25 cellular contexts compared by ENCODE assay signal in the genomic region with DNA sequence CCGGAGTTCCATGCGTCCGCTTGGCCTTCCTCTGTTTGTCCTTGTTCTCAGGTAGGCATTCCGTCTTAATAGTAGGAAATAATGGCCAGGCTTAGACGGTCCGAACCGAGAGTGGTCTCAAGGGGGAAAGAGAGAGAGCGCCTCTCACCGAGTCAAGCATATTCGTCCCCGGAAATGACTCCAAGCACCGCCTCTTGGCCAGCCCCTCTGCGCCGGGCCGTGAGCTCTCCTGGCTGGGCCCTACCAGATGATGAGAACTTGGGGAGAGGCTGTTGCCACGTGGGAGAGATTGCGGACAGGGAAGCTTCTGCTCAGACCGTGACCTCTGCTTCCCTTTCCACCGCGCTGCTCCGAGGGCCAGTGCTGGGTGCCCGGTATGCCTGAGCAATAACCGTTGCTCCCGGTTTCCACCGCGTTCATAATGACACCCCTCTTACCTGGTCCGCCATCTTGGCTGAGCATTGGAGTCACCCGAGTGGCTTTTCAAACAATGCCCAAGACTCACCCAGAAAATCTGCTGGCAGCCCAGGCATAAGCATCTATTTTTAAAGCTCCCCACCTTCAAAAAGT.
"Had no signal": no experiment of that assay in that cellular context is flagged by ENCODE, and none has a peak within 500 bp of the region (broad histone marks: within the 10 kb centered on the region; RNA-seq: fewer than 3 reads in every experiment).

No MANE protein-coding gene starts in this region.

- H3K9ac ChIP-seq: parathyroid adenoma had no signal

- H2AFZ ChIP-seq: parathyroid adenoma had no signal

- H3K79me2 ChIP-seq: parathyroid adenoma had no signal

- DNase-seq: hippocampal formation; left cardiac atrium; mesendoderm; midbrain; mucosa of descending colon; naive thymus-derived CD4-positive, alpha-beta T cell; nucleus accumbens; small intestine; spleen; stimulated activated CD4-positive, alpha-beta T cell treated with anti-CD3 and anti-CD28 coated beads, Interleukin-4, amount 100 ng/mL, for 24 hours; stimulated activated naive CD4-positive, alpha-beta T cell; uterus had no signal

- H3K9me3 ChIP-seq: mucosa of descending colon, right atrium auricular region, suprapubic skin, tibial nerve, uterus had no signal

- ATAC-seq: left cardiac atrium; left lobe of liver; mucosa of descending colon; naive thymus-derived CD4-positive, alpha-beta T cell; natural killer cell treated with Interleukin-12 subunit alpha and Interleukin-12 subunit beta and Interleukin-15 and Interleukin-18, amount 100 ng/mL, for 72 hours; sciatic nerve; stimulated activated effector memory CD8-positive, alpha-beta T cell treated with anti-CD3 and anti-CD28 coated beads, Interleukin-12 subunit alpha, Interleukin-12 subunit beta, amount 100 ng/mL, for 72 hours had no signal

- H3K4me3 Mint-ChIP-seq: naive thymus-derived CD4-positive, alpha-beta T cell; natural killer cell treated with Interleukin-12 subunit alpha and Interleukin-12 subunit beta and Interleukin-15 and Interleukin-18, amount 100 ng/mL, for 72 hours; stimulated activated effector memory CD8-positive, alpha-beta T cell treated with anti-CD3 and anti-CD28 coated beads, Interleukin-12 subunit alpha, Interleukin-12 subunit beta, amount 100 ng/mL, for 72 hours; stimulated activated naive CD8-positive, alpha-beta T cell treated with anti-CD3 and anti-CD28 coated beads, Interleukin-15, Interleukin-2, amounts not matched to agents 100 ng/mL and 50 ng/mL, for 24 hours; type B pancreatic cell had no signal

- H3K27ac Mint-ChIP-seq: naive thymus-derived CD4-positive, alpha-beta T cell; natural killer cell treated with Interleukin-12 subunit alpha and Interleukin-12 subunit beta and Interleukin-15 and Interleukin-18, amount 100 ng/mL, for 72 hours; progenitor cell of endocrine pancreas; stimulated activated effector memory CD8-positive, alpha-beta T cell treated with anti-CD3 and anti-CD28 coated beads, Interleukin-12 subunit alpha, Interleukin-12 subunit beta, amount 100 ng/mL, for 72 hours; stimulated activated naive CD8-positive, alpha-beta T cell treated with anti-CD3 and anti-CD28 coated beads, Interleukin-15, Interleukin-2, amounts not matched to agents 100 ng/mL and 50 ng/mL, for 24 hours; type B pancreatic cell had no signal

- H3K4me1 Mint-ChIP-seq: stimulated activated effector memory CD8-positive, alpha-beta T cell treated with anti-CD3 and anti-CD28 coated beads, Interleukin-12 subunit alpha, Interleukin-12 subunit beta, amount 100 ng/mL, for 72 hours had no signal

- H3K27me3 ChIP-seq: right atrium auricular region, tibial nerve, uterus had no signal

- H3K4me1 ChIP-seq: parathyroid adenoma, right atrium auricular region, spleen, suprapubic skin, tibial nerve, uterus had no signal

- H3K36me3 ChIP-seq: right atrium auricular region, spleen, suprapubic skin, tibial nerve, uterus had no signal

- H3K36me3 Mint-ChIP-seq: natural killer cell treated with Interleukin-12 subunit alpha and Interleukin-12 subunit beta and Interleukin-15 and Interleukin-18, amount 100 ng/mL, for 72 hours; stimulated activated effector memory CD8-positive, alpha-beta T cell treated with anti-CD3 and anti-CD28 coated beads, Interleukin-12 subunit alpha, Interleukin-12 subunit beta, amount 100 ng/mL, for 72 hours; type B pancreatic cell had no signal

- H3K27ac ChIP-seq: parathyroid adenoma, right atrium auricular region, spleen, suprapubic skin, tibial nerve, uterus had no signal

- H3K4me3 ChIP-seq: lung, mucosa of descending colon, right atrium auricular region, spleen, suprapubic skin, tibial nerve, uterus had no signal

- FAIRE-seq: keratinocyte, small intestine had no signal
